In genomic region chr5:177402271-177403043, GRCh38 we compare ENCODE assay signal across 6 cellular contexts. TPM values are rescaled to one million over a fixed set of nuclear protein-coding genes. Genes with fewer than 3 reads are reported as not detected.
DNase-seq lines count a peak whose midpoint lies in the region; ATAC-seq lines count a peak whose summit lies in the region.

No MANE protein-coding gene starts in this region.

- H3K9me3 ChIP-seq in iPS-20b (ENCODE audit: insufficient read depth, low read depth, low read length) = no peaks in the 10 kb centered on the region

- peak overlapping the region; percentile 47 for H3K4me3 ChIP-seq in iPS-20b (ENCODE audit: low read length)

- ATAC-seq in activated T-cell treated with anti-CD3 and anti-CD28 coated beads, Interleukin-2, amount 50 U/mL, for 4 hours = peak; percentile 40 to 41
- ATAC-seq in stimulated activated naive CD8-positive, alpha-beta T cell treated with anti-CD3 and anti-CD28 coated beads, Interleukin-15, amount 100 ng/mL, for 72 hours = peak; percentile 43
- ATAC-seq in HG03025 (IDR thresholded peaks at IDR 0.05; ENCODE audit: low FRiP score, unreplicated experiment) = no peak

- H3K27ac Mint-ChIP-seq in stimulated activated naive CD8-positive, alpha-beta T cell treated with anti-CD3 and anti-CD28 coated beads, Interleukin-15, amount 100 ng/mL, for 72 hours = peak overlapping the region in 1 of 2 donors; percentile 63

- peaks cover 83% of the 10 kb centered on the region for H3K27me3 ChIP-seq in iPS-20b (ENCODE audit: insufficient read depth, low read length)

- H3K27ac ChIP-seq in iPS-20b (ENCODE audit: low read length) = no peak overlapping the region

- peak overlapping the region; percentile 75 for H3K4me3 Mint-ChIP-seq in activated T-cell treated with anti-CD3 and anti-CD28 coated beads, Interleukin-2, amount 50 U/mL, for 4 hours
- peak overlapping the region; percentile 89 to 93 for H3K4me3 Mint-ChIP-seq in stimulated activated naive CD8-positive, alpha-beta T cell treated with anti-CD3 and anti-CD28 coated beads, Interleukin-15, amount 100 ng/mL, for 72 hours

- no peaks in the 10 kb centered on the region for H3K4me1 ChIP-seq in iPS-20b (ENCODE audit: insufficient read depth, low read length)

- H3K9me3 Mint-ChIP-seq in activated T-cell treated with anti-CD3 and anti-CD28 coated beads, Interleukin-2, amount 50 U/mL, for 4 hours = no peaks in the 10 kb centered on the region
- H3K9me3 Mint-ChIP-seq in stimulated activated naive CD8-positive, alpha-beta T cell treated with anti-CD3 and anti-CD28 coated beads, Interleukin-15, amount 100 ng/mL, for 72 hours = no peaks in the 10 kb centered on the region

- DNase-seq in DMS53 treated with DMSO at 0.1 percent for 48 hours (lab: John Stamatoyannopoulos, UW; ENCODE audit: unreplicated experiment) = peak; percentile 93
- DNase-seq in NCI-H2107 treated with DMSO at 0.1 percent for 48 hours (lab: John Stamatoyannopoulos, UW; ENCODE audit: unreplicated experiment) = peak; percentile 25
- peak; percentile 64 for DNase-seq in activated T-cell treated with anti-CD3 and anti-CD28 coated beads, Interleukin-2, amount 50 U/mL, for 4 hours
- DNase-seq in stimulated activated naive CD8-positive, alpha-beta T cell treated with anti-CD3 and anti-CD28 coated beads, Interleukin-15, amount 100 ng/mL, for 72 hours = peak; percentile 62 to 73

- peaks cover 26% of the 10 kb centered on the region for H3K4me1 Mint-ChIP-seq in activated T-cell treated with anti-CD3 and anti-CD28 coated beads, Interleukin-2, amount 50 U/mL, for 4 hours (ENCODE audit: low read depth)
- H3K4me1 Mint-ChIP-seq in stimulated activated naive CD8-positive, alpha-beta T cell treated with anti-CD3 and anti-CD28 coated beads, Interleukin-15, amount 100 ng/mL, for 72 hours = peaks cover 43% of the 10 kb centered on the region

- H3K36me3 ChIP-seq in iPS-20b (ENCODE audit: insufficient read depth, low read depth, low read length) = no peaks in the 10 kb centered on the region

- no peak overlapping the region for H3K9ac ChIP-seq in iPS-20b (ENCODE audit: low read depth, low read length)

- H3K27me3 Mint-ChIP-seq in activated T-cell treated with anti-CD3 and anti-CD28 coated beads, Interleukin-2, amount 50 U/mL, for 4 hours (ENCODE audit: low read depth) = no peaks in the 10 kb centered on the region
- H3K27me3 Mint-ChIP-seq in stimulated activated naive CD8-positive, alpha-beta T cell treated with anti-CD3 and anti-CD28 coated beads, Interleukin-15, amount 100 ng/mL, for 72 hours = peaks cover 28% of the 10 kb centered on the region

- no peaks in the 10 kb centered on the region for H3K36me3 Mint-ChIP-seq in activated T-cell treated with anti-CD3 and anti-CD28 coated beads, Interleukin-2, amount 50 U/mL, for 4 hours (ENCODE audit: insufficient read depth)

RNA-seq across cellular contexts. Expression of gene PFN3, which starts 2.0 kb away (rescaled TPM):
- total RNA-seq in activated T-cell treated with anti-CD3 and anti-CD28 coated beads, Interleukin-2, amount 50 U/mL, for 4 hours = not detected

RNA-seq across cellular contexts. Expression of gene F12, which starts 6.9 kb away (rescaled TPM):
- total RNA-seq in activated T-cell treated with anti-CD3 and anti-CD28 coated beads, Interleukin-2, amount 50 U/mL, for 4 hours = 1 to 10 TPM; 1.7 to 5.7 (median 3.1) TPM

RNA-seq across cellular contexts. Expression of gene SLC34A1, which starts 18.2 kb away (rescaled TPM):
- not detected for total RNA-seq in activated T-cell treated with anti-CD3 and anti-CD28 coated beads, Interleukin-2, amount 50 U/mL, for 4 hours

RNA-seq across cellular contexts. Expression of gene GRK6, which starts 24.0 kb away (rescaled TPM):
- total RNA-seq in activated T-cell treated with anti-CD3 and anti-CD28 coated beads, Interleukin-2, amount 50 U/mL, for 4 hours = 100 to 1,000 TPM; 140 to 163 (median 158) TPM

RNA-seq across cellular contexts. Expression of gene PRR7, which starts 44.2 kb away (rescaled TPM):
- total RNA-seq in activated T-cell treated with anti-CD3 and anti-CD28 coated beads, Interleukin-2, amount 50 U/mL, for 4 hours = 10 to 100 TPM; 11.7 to 19.8 (median 14.2) TPM

Comparison
In these comparisons a context has a peak if more than half of its experiments do, and no peak if none do; other contexts are left out.
1. DNase-seq: peak in every context shown above with its lines; median percentile 93 in DMS53 treated with DMSO at 0.1 percent for 48 hours; 68 in stimulated activated naive CD8-positive, alpha-beta T cell treated with anti-CD3 and anti-CD28 coated beads, Interleukin-15, amount 100 ng/mL, for 72 hours; 64 in activated T-cell treated with anti-CD3 and anti-CD28 coated beads, Interleukin-2, amount 50 U/mL, for 4 hours; 25 in NCI-H2107 treated with DMSO at 0.1 percent for 48 hours.